9 cellular contexts compared by ENCODE assay signal in the genomic region with DNA sequence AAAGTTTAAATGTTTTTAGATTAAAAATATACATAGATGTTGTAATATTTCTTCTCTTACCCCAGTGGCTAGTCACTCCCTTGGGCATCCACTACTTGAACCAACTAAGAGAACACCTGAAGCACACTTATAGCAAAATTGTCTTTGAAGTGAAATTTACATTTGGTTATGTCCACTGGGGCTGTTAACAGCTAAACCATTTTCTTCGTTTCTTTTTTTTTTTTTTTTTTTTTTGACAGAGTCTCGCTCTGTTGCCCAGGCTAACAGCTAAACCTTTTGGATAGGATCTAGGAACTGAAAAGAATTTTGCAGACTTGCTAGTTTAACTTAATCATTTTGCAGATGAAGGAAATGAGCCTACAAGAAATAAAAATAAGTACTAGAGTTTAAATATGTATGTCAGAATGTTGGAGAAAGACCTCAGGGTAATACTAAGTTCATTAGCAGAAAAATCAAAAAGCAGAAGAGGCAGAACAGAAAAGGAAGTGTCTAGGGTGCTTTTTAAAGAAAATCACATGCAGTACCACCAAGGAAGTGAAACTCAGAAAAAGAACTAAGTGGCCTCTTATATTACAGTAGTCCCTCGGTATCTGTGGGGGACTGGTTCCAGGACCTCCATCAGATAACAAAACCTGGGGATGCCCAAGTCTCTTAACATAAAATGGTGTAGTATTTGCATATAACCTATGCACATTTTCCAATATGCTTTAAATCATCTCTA. TPM values are rescaled to one million over a fixed set of nuclear protein-coding genes. Genes with fewer than 3 reads are reported as not detected.
A peak's percentile ranks its signal among the peaks of the same experiment; 100 is the strongest.
DNase-seq lines count a peak whose midpoint lies in the region; ATAC-seq and TF ChIP-seq lines count a peak whose summit lies in the region.
"Had no signal": no experiment of that assay in that cellular context is flagged by ENCODE, and none has a peak within 500 bp of the region (broad histone marks: within the 10 kb centered on the region; RNA-seq: fewer than 3 reads in every experiment).

No MANE protein-coding gene starts in this region.

- H3K9me2 ChIP-seq in OCI-LY1 (ENCODE audit: low read depth, low read length), result no peaks in the 10 kb centered on the region

- H3K79me2 ChIP-seq in OCI-LY1 (ENCODE audit: insufficient read depth, low read length), result peaks cover 10% of the 10 kb centered on the region

- H3K4me3 ChIP-seq in OCI-LY1 (ENCODE audit: low read depth, low read length, poor library complexity, severe bottlenecking), result peak overlapping the region; percentile 53

- peaks cover 69% of the 10 kb centered on the region for H3K4me1 ChIP-seq in OCI-LY1 (ENCODE audit: insufficient read depth, low read length, severe bottlenecking)
- H3K4me1 ChIP-seq: Caco-2 had no signal

- no peak overlapping the region for H2AFZ ChIP-seq in OCI-LY1 (ENCODE audit: low read length)

- no peaks in the 10 kb centered on the region for H3K9me3 Mint-ChIP-seq in stimulated activated naive CD8-positive, alpha-beta T cell treated with anti-CD3 and anti-CD28 coated beads, Interleukin-15, amount 100 ng/mL, for 72 hours

- peaks cover 62% of the 10 kb centered on the region for H3K36me3 ChIP-seq in OCI-LY1 (ENCODE audit: insufficient read depth, low read length)

- H3K9me3 ChIP-seq in OCI-LY1 (ENCODE audit: low read length), result no peaks in the 10 kb centered on the region
- H3K9me3 ChIP-seq: Caco-2 had no signal

- H4K20me1 ChIP-seq in OCI-LY1 (ENCODE audit: insufficient read depth, low read length), result no peaks in the 10 kb centered on the region

- peak overlapping the region; percentile 53 for H3K9ac ChIP-seq in OCI-LY1 (ENCODE audit: low read length)

- intact Hi-C loops in left ventricle myocardium superior (cut with micrococcal nuclease), result no loop called here
- intact Hi-C loops in cardiac septum (cut with DNase I), result no loop called here

- no peaks in the 10 kb centered on the region for H3K27me3 ChIP-seq in OCI-LY1 (ENCODE audit: insufficient read depth, low read length)

- H3K4me2 ChIP-seq in OCI-LY1 (ENCODE audit: low read length), result peak overlapping the region; percentile 63

- no peak for TF ChIP-seq CTCF in OCI-LY1 (IDR thresholded peaks at IDR 0.05; ENCODE audit: low read length)

- peak overlapping the region in 1 of 2 donors; percentile 59 for H3K27ac Mint-ChIP-seq in stimulated activated naive CD8-positive, alpha-beta T cell treated with anti-CD3 and anti-CD28 coated beads, Interleukin-15, amount 100 ng/mL, for 72 hours

- DNase-seq in left ventricle myocardium superior (no peak), cardiac septum (ENCODE audit: low spot score) (no peak), occipital lobe (lab: John Stamatoyannopoulos, UW) (no peak), superior temporal gyrus (ENCODE audit: extremely low spot score) (no peak), NCI-H446 (lab: John Stamatoyannopoulos, UW) (no peak)
- no peak for DNase-seq in stimulated activated naive CD8-positive, alpha-beta T cell treated with anti-CD3 and anti-CD28 coated beads, Interleukin-15, amount 100 ng/mL, for 72 hours
- DNase-seq: Caco-2 had no signal

- peak; percentile 51 for ATAC-seq in left ventricle myocardium superior
- peak; percentile 87 for ATAC-seq in HG02884 (IDR thresholded peaks at IDR 0.05; ENCODE audit: unreplicated experiment)
- ATAC-seq in stimulated activated naive CD8-positive, alpha-beta T cell treated with anti-CD3 and anti-CD28 coated beads, Interleukin-15, amount 100 ng/mL, for 72 hours, result peak; percentile 60

- peak overlapping the region; percentile 97 for H3K27ac ChIP-seq in OCI-LY1 (ENCODE audit: low read depth, low read length, poor library complexity, severe bottlenecking)

- H3K4me3 Mint-ChIP-seq in stimulated activated naive CD8-positive, alpha-beta T cell treated with anti-CD3 and anti-CD28 coated beads, Interleukin-15, amount 100 ng/mL, for 72 hours, result peak overlapping the region; percentile 2 to 53

- peaks cover 27% of the 10 kb centered on the region for H3F3A ChIP-seq in OCI-LY1 (ENCODE audit: insufficient read depth, low read length)

- peaks cover 27% of the 10 kb centered on the region for H3K4me1 Mint-ChIP-seq in stimulated activated naive CD8-positive, alpha-beta T cell treated with anti-CD3 and anti-CD28 coated beads, Interleukin-15, amount 100 ng/mL, for 72 hours

- no peaks in the 10 kb centered on the region for H3K27me3 Mint-ChIP-seq in stimulated activated naive CD8-positive, alpha-beta T cell treated with anti-CD3 and anti-CD28 coated beads, Interleukin-15, amount 100 ng/mL, for 72 hours

RNA-seq across cellular contexts. Expression of a gene that starts 11.8 kb away (rescaled TPM):
- total RNA-seq in left ventricle myocardium superior (38.2 TPM), cardiac septum (26.1 TPM), occipital lobe (59.6 TPM)

RNA-seq across cellular contexts. Expression of a gene that starts 11.9 kb away (rescaled TPM):
- total RNA-seq in left ventricle myocardium superior (14.4 TPM), cardiac septum (14.3 TPM), occipital lobe (51.0 TPM)
